ENCODE assay signal across 28 cellular contexts in the genomic region with DNA sequence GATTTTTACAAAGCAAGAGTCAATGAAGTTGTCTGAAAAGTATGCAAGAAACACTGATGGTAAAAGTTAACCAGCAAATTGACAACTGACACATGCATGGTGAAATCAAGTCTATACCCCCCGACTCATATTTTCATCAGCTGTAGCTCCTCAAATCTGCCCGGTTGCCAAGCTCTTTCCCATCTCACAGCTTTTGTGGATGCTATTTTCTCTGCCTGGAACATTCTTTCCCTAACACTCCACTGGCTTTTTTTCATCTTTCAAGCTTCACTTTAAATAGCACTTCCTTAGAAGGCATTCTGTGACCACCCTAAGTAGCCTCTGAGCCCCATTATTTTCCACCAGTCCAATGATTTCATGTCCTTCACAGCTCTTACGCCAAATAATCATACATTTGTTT.
"Had no signal": no experiment of that assay in that cellular context is flagged by ENCODE, and none has a peak within 500 bp of the region (broad histone marks: within the 10 kb centered on the region; RNA-seq: fewer than 3 reads in every experiment).

No MANE protein-coding gene starts in this region.

- H3K27me3 ChIP-seq: heart right ventricle, hepatocyte, pancreas, right lobe of liver, testis, thyroid gland, transverse colon, upper lobe of left lung, vagina had no signal

- H3K4me1 Mint-ChIP-seq: mesothelial cell of epicardium; stimulated activated naive CD8-positive, alpha-beta T cell treated with anti-CD3 and anti-CD28 coated beads, Interleukin-15, amount 100 ng/mL, for 72 hours had no signal

- DNase-seq: heart right ventricle; islet precursor cell; mesendoderm; naive B cell; natural killer cell; nucleus accumbens; pancreas; posterior cingulate gyrus; psoas muscle; right lobe of liver; stimulated activated CD4-positive, alpha-beta T cell treated with anti-CD3 and anti-CD28 coated beads, Interleukin-1b, Interleukin-23, amount 100 ng/mL, for 48 hours; stimulated activated CD4-positive, alpha-beta T cell treated with anti-CD3 and anti-CD28 coated beads, Interleukin-2, amount 100 ng/mL, for 48 hours; stimulated activated CD4-positive, alpha-beta T cell treated with anti-CD3 and anti-CD28 coated beads, Interleukin-4, amount 100 ng/mL, for 4 hours; stimulated activated CD8-positive, alpha-beta memory T cell treated with anti-CD3 and anti-CD28 coated beads, Interleukin-4, amount 100 ng/mL, for 48 hours; stimulated activated naive CD4-positive, alpha-beta T cell treated with Interleukin-2 at 50 U/mL for 16 hours; stimulated activated naive CD8-positive, alpha-beta T cell treated with anti-CD3 and anti-CD28 coated beads, Interleukin-15, amount 100 ng/mL, for 72 hours; substantia nigra; testis; thyroid gland; transverse colon; upper lobe of left lung had no signal

- H3K27me3 Mint-ChIP-seq: naive B cell; stimulated activated memory B cell treated with anti-CD40 and anti-IgM and Interleukin-4, amounts not matched to agents 10 μg/mL and 1 μg/mL and 100 μg/mL, for 72 hours; stimulated activated naive CD8-positive, alpha-beta T cell treated with anti-CD3 and anti-CD28 coated beads, Interleukin-15, amount 100 ng/mL, for 72 hours had no signal

- ATAC-seq: left lobe of liver; natural killer cell; pancreas; psoas muscle; right lobe of liver; stimulated activated memory B cell treated with anti-CD40 and anti-IgM and Interleukin-4, amounts not matched to agents 10 μg/mL and 1 μg/mL and 100 μg/mL, for 72 hours; stimulated activated naive CD8-positive, alpha-beta T cell treated with anti-CD3 and anti-CD28 coated beads, Interleukin-15, amount 100 ng/mL, for 72 hours had no signal

- H3K27ac Mint-ChIP-seq: mesothelial cell of epicardium; naive B cell; natural killer cell; stimulated activated memory B cell treated with anti-CD40 and anti-IgM and Interleukin-4, amounts not matched to agents 10 μg/mL and 1 μg/mL and 100 μg/mL, for 72 hours; stimulated activated naive CD8-positive, alpha-beta T cell treated with anti-CD3 and anti-CD28 coated beads, Interleukin-15, amount 100 ng/mL, for 72 hours had no signal

- H3K4me1 ChIP-seq: psoas muscle, right lobe of liver, testis, thyroid gland, transverse colon, upper lobe of left lung, vagina had no signal

- H3K4me3 Mint-ChIP-seq: mesothelial cell of epicardium; naive B cell; natural killer cell; stimulated activated memory B cell treated with anti-CD40 and anti-IgM and Interleukin-4, amounts not matched to agents 10 μg/mL and 1 μg/mL and 100 μg/mL, for 72 hours; stimulated activated naive CD8-positive, alpha-beta T cell treated with anti-CD3 and anti-CD28 coated beads, Interleukin-15, amount 100 ng/mL, for 72 hours had no signal

- H3K9me3 Mint-ChIP-seq: naive B cell; natural killer cell; stimulated activated memory B cell treated with anti-CD40 and anti-IgM and Interleukin-4, amounts not matched to agents 10 μg/mL and 1 μg/mL and 100 μg/mL, for 72 hours; stimulated activated naive CD8-positive, alpha-beta T cell treated with anti-CD3 and anti-CD28 coated beads, Interleukin-15, amount 100 ng/mL, for 72 hours had no signal

- H3K27ac ChIP-seq: hepatocyte, pancreas, psoas muscle, right lobe of liver, testis, thyroid gland, transverse colon, upper lobe of left lung, vagina had no signal

- H3K36me3 Mint-ChIP-seq: naive B cell, natural killer cell had no signal

- H3K9me3 ChIP-seq: heart right ventricle, pancreas, psoas muscle, right lobe of liver, testis, thyroid gland, transverse colon, upper lobe of left lung, vagina had no signal

- H3K4me3 ChIP-seq: heart right ventricle, hepatocyte, lung, pancreas, psoas muscle, right lobe of liver, smooth muscle cell, testis, thyroid gland, transverse colon, upper lobe of left lung, vagina had no signal

- H3K36me3 ChIP-seq: pancreas, right lobe of liver, thyroid gland, vagina had no signal
